Comparison of ENCODE assay signal across 1 cellular context in the genomic region with DNA sequence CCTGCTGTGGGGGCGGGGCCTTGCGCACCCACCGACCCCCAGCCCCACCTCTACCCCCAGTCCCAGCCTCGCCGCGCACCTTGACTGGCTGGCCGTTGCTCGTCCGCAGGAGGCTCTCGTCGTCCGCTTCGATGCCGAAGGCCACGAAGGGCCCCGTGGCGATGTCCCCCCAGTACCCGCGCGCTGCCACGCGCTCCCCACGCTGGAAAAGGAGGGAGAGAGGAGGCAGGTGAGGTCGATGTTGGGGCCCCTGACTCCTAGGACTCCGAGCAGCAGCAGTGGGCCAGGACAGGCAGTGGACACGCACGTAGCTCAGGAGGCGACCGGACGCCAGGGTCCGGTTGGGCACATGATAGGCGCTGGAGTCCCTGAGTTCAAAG.
TF ChIP-seq lines count a peak whose summit lies in the region.

No MANE protein-coding gene starts in this region.

TF ChIP-seq in PFSK-1, 5 proteins besides CTCF, POLR2A, EP300 and RAD21:
- TF ChIP-seq SIN3A (IDR thresholded peaks at IDR 0.05; ENCODE audit: borderline replicate concordance, insufficient read depth, low read length) = no peak
- TF ChIP-seq POLR2AphosphoS5 (IDR thresholded peaks at IDR 0.05; ENCODE audit: low read depth, low read length) = peak; percentile 76
- TF ChIP-seq TAF1 (IDR thresholded peaks at IDR 0.05; ENCODE audit: borderline replicate concordance, insufficient read depth, low read length) = 0 out of 2 replicates have a peak, but pooled peaks have one; percentile 44
- TF ChIP-seq, protein P1, sequence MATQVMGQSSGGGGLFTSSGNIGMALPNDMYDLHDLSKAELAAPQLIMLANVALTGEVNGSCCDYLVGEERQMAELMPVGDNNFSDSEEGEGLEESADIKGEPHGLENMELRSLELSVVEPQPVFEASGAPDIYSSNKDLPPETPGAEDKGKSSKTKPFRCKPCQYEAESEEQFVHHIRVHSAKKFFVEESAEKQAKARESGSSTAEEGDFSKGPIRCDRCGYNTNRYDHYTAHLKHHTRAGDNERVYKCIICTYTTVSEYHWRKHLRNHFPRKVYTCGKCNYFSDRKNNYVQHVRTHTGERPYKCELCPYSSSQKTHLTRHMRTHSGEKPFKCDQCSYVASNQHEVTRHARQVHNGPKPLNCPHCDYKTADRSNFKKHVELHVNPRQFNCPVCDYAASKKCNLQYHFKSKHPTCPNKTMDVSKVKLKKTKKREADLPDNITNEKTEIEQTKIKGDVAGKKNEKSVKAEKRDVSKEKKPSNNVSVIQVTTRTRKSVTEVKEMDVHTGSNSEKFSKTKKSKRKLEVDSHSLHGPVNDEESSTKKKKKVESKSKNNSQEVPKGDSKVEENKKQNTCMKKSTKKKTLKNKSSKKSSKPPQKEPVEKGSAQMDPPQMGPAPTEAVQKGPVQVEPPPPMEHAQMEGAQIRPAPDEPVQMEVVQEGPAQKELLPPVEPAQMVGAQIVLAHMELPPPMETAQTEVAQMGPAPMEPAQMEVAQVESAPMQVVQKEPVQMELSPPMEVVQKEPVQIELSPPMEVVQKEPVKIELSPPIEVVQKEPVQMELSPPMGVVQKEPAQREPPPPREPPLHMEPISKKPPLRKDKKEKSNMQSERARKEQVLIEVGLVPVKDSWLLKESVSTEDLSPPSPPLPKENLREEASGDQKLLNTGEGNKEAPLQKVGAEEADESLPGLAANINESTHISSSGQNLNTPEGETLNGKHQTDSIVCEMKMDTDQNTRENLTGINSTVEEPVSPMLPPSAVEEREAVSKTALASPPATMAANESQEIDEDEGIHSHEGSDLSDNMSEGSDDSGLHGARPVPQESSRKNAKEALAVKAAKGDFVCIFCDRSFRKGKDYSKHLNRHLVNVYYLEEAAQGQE (IDR thresholded peaks at IDR 0.05; ENCODE audit: insufficient read depth in 1 of 2, low read depth in 2 of 2, low read length in 2 of 2) = no peak
- TF ChIP-seq FOXP2 (optimal IDR thresholded peaks at IDR 0.05; ENCODE audit: borderline replicate concordance, extremely low read depth, extremely low read length, insufficient read depth) = no peak
